Comparison of ENCODE assay signal across 27 cellular contexts in the genomic region with DNA sequence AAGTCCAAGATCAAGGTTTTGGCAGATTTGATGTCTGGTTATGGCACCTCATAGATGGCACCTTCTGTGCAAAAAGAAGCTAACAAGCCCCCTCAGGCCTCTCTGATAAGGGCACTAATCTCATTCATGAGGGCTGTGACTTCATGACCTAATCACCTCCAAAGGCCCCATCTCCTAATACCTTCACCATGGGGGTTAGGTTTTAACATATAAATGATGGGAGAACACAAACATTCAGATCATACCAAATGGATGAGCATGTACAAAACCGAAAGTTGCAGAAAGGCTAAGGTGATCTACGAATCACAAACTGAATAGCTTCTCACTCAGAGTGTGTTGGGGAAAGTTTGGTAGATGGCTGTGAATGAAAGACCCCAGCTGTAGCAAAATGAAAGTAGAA.
"Had no signal": no experiment of that assay in that cellular context is flagged by ENCODE, and none has a peak within 500 bp of the region (broad histone marks: within the 10 kb centered on the region; RNA-seq: fewer than 3 reads in every experiment).

No MANE protein-coding gene starts in this region.

- H3K9me3 Mint-ChIP-seq: activated CD4-positive, alpha-beta memory T cell treated with anti-CD3 and anti-CD28 coated beads for 36 hours; brain; dendritic cell treated with granulocyte-macrophage colony-stimulating factor and Interleukin-4, amounts not matched to agents 40 ng/mL and 50 ng/mL, for 4 days; immature natural killer cell; naive thymus-derived CD8-positive, alpha-beta T cell; stimulated activated naive CD8-positive, alpha-beta T cell treated with anti-CD3 and anti-CD28 coated beads, Interleukin-15, Interleukin-2, amounts not matched to agents 100 ng/mL and 50 ng/mL, for 24 hours; T-helper 1 cell treated with Interleukin-12 subunit alpha and Interleukin-12 subunit beta and Interleukin-4 antibody, amounts not matched to agents 30 μg/mL and 1 μg/mL, for 36 hours had no signal

- H3K4me3 ChIP-seq: heart right ventricle, left lung, lung, ovary, psoas muscle, right atrium auricular region, tibial artery had no signal

- DNase-seq: activated CD4-positive, alpha-beta memory T cell treated with anti-CD3 and anti-CD28 coated beads for 36 hours; activated CD4-positive, alpha-beta T cell treated with anti-CD3 and anti-CD28 coated beads for 4 hours; activated CD4-positive, CD25-positive, alpha-beta regulatory T cell; activated CD8-positive, alpha-beta memory T cell treated with anti-CD3 and anti-CD28 coated beads, Interleukin-2, amount 10 ng/mL, durations not matched to agents 7 days and 5 days; activated effector memory CD4-positive, alpha-beta T cell treated with anti-CD3 and anti-CD28 coated beads, Interleukin-2, amount 50 U/mL, for 16 hours; activated naive CD4-positive, alpha-beta T cell treated with anti-CD3 and anti-CD28 coated beads, Interleukin-2, amount 50 U/mL, for 16 hours; activated T-cell treated with anti-CD3 and anti-CD28 coated beads for 4 hours; anterior cingulate cortex; effector CD4-positive, alpha-beta T cell; foreskin fibroblast; heart right ventricle; immature natural killer cell; left lung; naive thymus-derived CD8-positive, alpha-beta T cell; ovary; psoas muscle; stimulated activated CD4-positive, alpha-beta T cell treated with anti-CD3 and anti-CD28 coated beads, Interleukin-12 subunit alpha, Interleukin-12 subunit beta, amount 100 ng/mL, for 4 hours; stimulated activated CD4-positive, alpha-beta T cell treated with anti-CD3 and anti-CD28 coated beads, Interleukin-1b, Interleukin-23, amount 100 ng/mL, for 48 hours; substantia nigra; tibial artery had no signal

- H3K36me3 Mint-ChIP-seq: activated CD4-positive, alpha-beta memory T cell treated with anti-CD3 and anti-CD28 coated beads for 36 hours; activated CD8-positive, alpha-beta memory T cell treated with anti-CD3 and anti-CD28 coated beads, Interleukin-2, amount 10 ng/mL, durations not matched to agents 7 days and 5 days; brain; immature natural killer cell; naive thymus-derived CD8-positive, alpha-beta T cell had no signal

- H3K4me1 Mint-ChIP-seq: activated CD8-positive, alpha-beta memory T cell treated with anti-CD3 and anti-CD28 coated beads, Interleukin-2, amount 10 ng/mL, durations not matched to agents 7 days and 5 days; brain; immature natural killer cell; naive thymus-derived CD8-positive, alpha-beta T cell had no signal

- H3K27me3 ChIP-seq: heart right ventricle, left lung, ovary, right atrium auricular region, tibial artery had no signal

- FAIRE-seq: endometrium had no signal

- H3K36me3 ChIP-seq: heart right ventricle, left lung, ovary, right atrium auricular region, tibial artery had no signal

- H3K4me3 Mint-ChIP-seq: activated CD4-positive, alpha-beta memory T cell treated with anti-CD3 and anti-CD28 coated beads for 36 hours; activated CD8-positive, alpha-beta memory T cell treated with anti-CD3 and anti-CD28 coated beads, Interleukin-2, amount 10 ng/mL, durations not matched to agents 7 days and 5 days; brain; dendritic cell treated with granulocyte-macrophage colony-stimulating factor and Interleukin-4, amounts not matched to agents 40 ng/mL and 50 ng/mL, for 4 days; immature natural killer cell; naive thymus-derived CD8-positive, alpha-beta T cell; stimulated activated naive CD8-positive, alpha-beta T cell treated with anti-CD3 and anti-CD28 coated beads, Interleukin-15, Interleukin-2, amounts not matched to agents 100 ng/mL and 50 ng/mL, for 24 hours; T-helper 1 cell treated with Interleukin-12 subunit alpha and Interleukin-12 subunit beta and Interleukin-4 antibody, amounts not matched to agents 30 μg/mL and 1 μg/mL, for 36 hours had no signal

- H3K4me1 ChIP-seq: heart right ventricle, left lung, psoas muscle, right atrium auricular region, tibial artery had no signal

- H3K27me3 Mint-ChIP-seq: activated CD4-positive, alpha-beta memory T cell treated with anti-CD3 and anti-CD28 coated beads for 36 hours; activated CD8-positive, alpha-beta memory T cell treated with anti-CD3 and anti-CD28 coated beads, Interleukin-2, amount 10 ng/mL, durations not matched to agents 7 days and 5 days; dendritic cell treated with granulocyte-macrophage colony-stimulating factor and Interleukin-4, amounts not matched to agents 40 ng/mL and 50 ng/mL, for 4 days had no signal

- H3K27ac ChIP-seq: heart right ventricle, left lung, ovary, psoas muscle, right atrium auricular region, tibial artery had no signal

- H3K27ac Mint-ChIP-seq: activated CD4-positive, alpha-beta memory T cell treated with anti-CD3 and anti-CD28 coated beads for 36 hours; activated CD8-positive, alpha-beta memory T cell treated with anti-CD3 and anti-CD28 coated beads, Interleukin-2, amount 10 ng/mL, durations not matched to agents 7 days and 5 days; brain; dendritic cell treated with granulocyte-macrophage colony-stimulating factor and Interleukin-4, amounts not matched to agents 40 ng/mL and 50 ng/mL, for 4 days; immature natural killer cell; naive thymus-derived CD8-positive, alpha-beta T cell; stimulated activated naive CD8-positive, alpha-beta T cell treated with anti-CD3 and anti-CD28 coated beads, Interleukin-15, Interleukin-2, amounts not matched to agents 100 ng/mL and 50 ng/mL, for 24 hours; T-helper 1 cell treated with Interleukin-12 subunit alpha and Interleukin-12 subunit beta and Interleukin-4 antibody, amounts not matched to agents 30 μg/mL and 1 μg/mL, for 36 hours had no signal

- H3K9me3 ChIP-seq: heart right ventricle, left lung, ovary, psoas muscle, right atrium auricular region, tibial artery had no signal
